Comparison of ENCODE assay signal across 2 cellular contexts in the genomic region with DNA sequence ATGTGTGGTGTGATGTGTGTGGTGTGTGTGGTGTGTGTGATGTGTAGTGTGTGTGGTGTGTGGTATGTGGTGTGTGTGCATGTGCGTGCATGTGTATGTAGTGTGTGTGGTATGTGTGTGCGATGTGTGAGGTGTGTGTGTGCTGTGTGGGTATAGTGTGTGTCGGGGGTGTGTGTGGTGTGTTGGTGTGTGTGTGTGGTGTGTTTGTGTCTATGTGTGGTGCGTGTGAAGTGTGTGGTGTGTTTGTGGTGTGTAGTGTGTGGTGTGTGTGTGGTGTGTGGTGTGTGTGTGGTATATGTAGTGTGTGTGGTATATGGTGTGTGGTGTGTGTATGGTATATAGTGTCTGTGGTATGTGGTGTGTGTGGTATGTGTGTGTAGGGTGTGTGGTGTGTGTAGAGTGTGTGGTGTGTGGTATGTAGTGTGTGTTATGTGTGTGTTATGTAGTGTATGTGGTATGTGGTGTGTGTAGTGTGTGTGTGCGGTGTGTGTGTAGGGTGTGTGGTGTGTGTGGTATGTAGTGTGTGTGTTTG.
TF ChIP-seq lines count a peak whose summit lies in the region.

No MANE protein-coding gene starts in this region.

TF ChIP-seq in IMR-90, 13 proteins besides CTCF, POLR2A, EP300 and RAD21:
- no peak for TF ChIP-seq MAFK (IDR thresholded peaks at IDR 0.05; ENCODE audit: low read depth, low read length)
- TF ChIP-seq, protein P1, sequence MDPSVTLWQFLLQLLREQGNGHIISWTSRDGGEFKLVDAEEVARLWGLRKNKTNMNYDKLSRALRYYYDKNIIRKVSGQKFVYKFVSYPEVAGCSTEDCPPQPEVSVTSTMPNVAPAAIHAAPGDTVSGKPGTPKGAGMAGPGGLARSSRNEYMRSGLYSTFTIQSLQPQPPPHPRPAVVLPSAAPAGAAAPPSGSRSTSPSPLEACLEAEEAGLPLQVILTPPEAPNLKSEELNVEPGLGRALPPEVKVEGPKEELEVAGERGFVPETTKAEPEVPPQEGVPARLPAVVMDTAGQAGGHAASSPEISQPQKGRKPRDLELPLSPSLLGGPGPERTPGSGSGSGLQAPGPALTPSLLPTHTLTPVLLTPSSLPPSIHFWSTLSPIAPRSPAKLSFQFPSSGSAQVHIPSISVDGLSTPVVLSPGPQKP (IDR thresholded peaks at IDR 0.05; ENCODE audit: borderline replicate concordance, low read depth, low read length), result no peak
- TF ChIP-seq MXI1 (IDR thresholded peaks at IDR 0.05; ENCODE audit: borderline replicate concordance, low read depth, low read length), result no peak
- no peak for TF ChIP-seq FOS (IDR thresholded peaks at IDR 0.05; ENCODE audit: low read depth, low read length)
- TF ChIP-seq BHLHE40 (IDR thresholded peaks at IDR 0.05; ENCODE audit: low read depth, low read length), result no peak
- no peak for TF ChIP-seq MAZ (IDR thresholded peaks at IDR 0.05; ENCODE audit: borderline replicate concordance, low read depth, low read length)
- TF ChIP-seq NFE2L2 (IDR thresholded peaks at IDR 0.05; ENCODE audit: low read depth, low read length), result no peak
- no peak for TF ChIP-seq CEBPB (IDR thresholded peaks at IDR 0.05; ENCODE audit: low read depth, low read length)
- no peak for TF ChIP-seq CHD1 (IDR thresholded peaks at IDR 0.05; ENCODE audit: low read depth, low read length)
- TF ChIP-seq, protein P2, sequence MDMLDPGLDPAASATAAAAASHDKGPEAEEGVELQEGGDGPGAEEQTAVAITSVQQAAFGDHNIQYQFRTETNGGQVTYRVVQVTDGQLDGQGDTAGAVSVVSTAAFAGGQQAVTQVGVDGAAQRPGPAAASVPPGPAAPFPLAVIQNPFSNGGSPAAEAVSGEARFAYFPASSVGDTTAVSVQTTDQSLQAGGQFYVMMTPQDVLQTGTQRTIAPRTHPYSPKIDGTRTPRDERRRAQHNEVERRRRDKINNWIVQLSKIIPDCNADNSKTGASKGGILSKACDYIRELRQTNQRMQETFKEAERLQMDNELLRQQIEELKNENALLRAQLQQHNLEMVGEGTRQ (IDR thresholded peaks at IDR 0.05; ENCODE audit: low read depth, low read length), result no peak
- no peak for TF ChIP-seq SMC3 (IDR thresholded peaks at IDR 0.05; ENCODE audit: low read depth, low read length)
- no peak for TF ChIP-seq RCOR1 (IDR thresholded peaks at IDR 0.05; ENCODE audit: insufficient replicate concordance, low read length)

TF ChIP-seq in H1, 55 proteins besides CTCF, POLR2A, EP300 and RAD21:
- no peak for TF ChIP-seq KDM4A (IDR thresholded peaks at IDR 0.05; ENCODE audit: low read depth, low read length, severe bottlenecking)
- TF ChIP-seq CBX5 (IDR thresholded peaks at IDR 0.05; ENCODE audit: low read depth, low read length), result no peak
- TF ChIP-seq MAFK (IDR thresholded peaks at IDR 0.05; ENCODE audit: low read depth, low read length), result no peak
- TF ChIP-seq, protein P2 (IDR thresholded peaks at IDR 0.05; ENCODE audit: low read length), result no peak
- TF ChIP-seq PHF8 (conservative IDR thresholded peaks at IDR 0.05; ENCODE audit: low read depth, low read length), result no peak
- no peak for TF ChIP-seq EZH2 (IDR thresholded peaks at IDR 0.05; ENCODE audit: low read depth, low read length, severe bottlenecking)
- TF ChIP-seq KDM5A (IDR thresholded peaks at IDR 0.05; ENCODE audit: low read length), result no peak
- no peak for TF ChIP-seq SIRT6 (IDR thresholded peaks at IDR 0.05; ENCODE audit: low read length)
- TF ChIP-seq BCL11A (IDR thresholded peaks at IDR 0.05; ENCODE audit: low read depth in 2 of 2, low read length in 2 of 2), result no peak
- no peak for TF ChIP-seq RFX5 (IDR thresholded peaks at IDR 0.05; ENCODE audit: borderline replicate concordance, low read depth, low read length)
- TF ChIP-seq BRCA1 (IDR thresholded peaks at IDR 0.05; ENCODE audit: low read depth, low read length), result no peak
- no peak for TF ChIP-seq YY1 (IDR thresholded peaks at IDR 0.05; ENCODE audit: low read depth, low read length)
- TF ChIP-seq BACH1 (IDR thresholded peaks at IDR 0.05; ENCODE audit: low read length), result no peak
- TF ChIP-seq SP2 (IDR thresholded peaks at IDR 0.05; ENCODE audit: low read length), result no peak
- no peak for TF ChIP-seq SP4 (IDR thresholded peaks at IDR 0.05; ENCODE audit: low read length)
- no peak for TF ChIP-seq TAF7 (optimal IDR thresholded peaks at IDR 0.05; ENCODE audit: borderline replicate concordance, low read depth, low read length)
- no peak for TF ChIP-seq CHD1 (IDR thresholded peaks at IDR 0.05; ENCODE audit: low read depth, low read length)
